26 cellular contexts compared by ENCODE assay signal in the genomic region with DNA sequence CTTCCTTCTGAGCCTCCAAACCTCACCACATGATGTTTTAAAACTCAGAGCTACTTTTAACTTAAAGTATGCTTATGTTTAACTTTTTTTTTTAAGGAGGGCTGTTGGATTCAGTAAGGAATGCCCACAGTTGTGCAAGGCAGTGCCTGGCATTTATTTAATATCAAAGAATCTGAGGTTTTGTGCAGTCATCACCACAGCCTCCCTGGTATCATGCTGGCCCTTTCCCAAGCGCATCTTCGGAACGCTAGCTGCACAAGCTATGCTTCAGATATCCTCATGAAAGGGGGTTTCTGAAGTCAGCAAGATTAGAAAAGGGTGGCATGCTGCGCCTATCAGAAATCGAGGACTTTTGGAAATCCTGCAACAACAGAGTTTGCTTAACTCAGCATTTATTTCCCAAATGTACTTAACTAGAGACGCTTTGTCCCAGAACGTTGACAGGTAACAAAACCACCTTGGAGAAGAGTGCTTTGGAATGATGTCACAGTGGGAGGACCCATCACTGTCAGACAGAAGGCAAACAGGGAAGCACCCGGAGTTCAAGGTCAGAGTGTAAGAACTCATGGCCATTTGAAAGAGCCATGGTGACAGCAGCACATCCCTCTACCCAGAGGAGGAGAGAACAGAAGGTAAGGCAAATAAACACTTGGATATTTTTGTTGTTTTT.
"Had no signal": no experiment of that assay in that cellular context is flagged by ENCODE, and none has a peak within 500 bp of the region (broad histone marks: within the 10 kb centered on the region; RNA-seq: fewer than 3 reads in every experiment).

No MANE protein-coding gene starts in this region.

- H3K9me3 Mint-ChIP-seq: activated CD8-positive, alpha-beta T cell treated with anti-CD3 and anti-CD28 coated beads for 36 hours; activated naive CD8-positive, alpha-beta T cell treated with anti-CD3 and anti-CD28 coated beads, Interleukin-2, amount 10 ng/mL, durations not matched to agents 7 days and 5 days; central memory CD8-positive, alpha-beta T cell; T-cell had no signal

- H3K4me1 Mint-ChIP-seq: activated naive CD8-positive, alpha-beta T cell treated with anti-CD3 and anti-CD28 coated beads, Interleukin-2, amount 10 ng/mL, durations not matched to agents 7 days and 5 days; central memory CD8-positive, alpha-beta T cell; T-cell had no signal

- H3K27ac ChIP-seq: adrenal gland, ascending aorta, body of pancreas, KMS-11 had no signal

- H3K4me3 Mint-ChIP-seq: activated CD4-positive, alpha-beta T cell treated with anti-CD3 and anti-CD28 coated beads for 36 hours; activated CD8-positive, alpha-beta T cell treated with anti-CD3 and anti-CD28 coated beads for 36 hours; activated naive CD8-positive, alpha-beta T cell treated with anti-CD3 and anti-CD28 coated beads, Interleukin-2, amount 10 ng/mL, durations not matched to agents 7 days and 5 days; central memory CD8-positive, alpha-beta T cell; T-cell had no signal

- DNase-seq: activated CD4-positive, alpha-beta T cell treated with anti-CD3 and anti-CD28 coated beads for 36 hours; activated CD4-positive, CD25-positive, alpha-beta regulatory T cell; activated CD8-positive, alpha-beta memory T cell treated with anti-CD3 and anti-CD28 coated beads, Interleukin-2, amount 50 U/mL, for 48 hours; activated CD8-positive, alpha-beta T cell treated with anti-CD3 and anti-CD28 coated beads for 36 hours; activated naive CD4-positive, alpha-beta T cell treated with anti-CD3 and anti-CD28 coated beads, Interleukin-2, amount 50 U/mL, for 16 hours; activated naive CD8-positive, alpha-beta T cell treated with anti-CD3 and anti-CD28 coated beads, Interleukin-2, amount 10 ng/mL, durations not matched to agents 7 days and 5 days; activated T-cell treated with anti-CD3 and anti-CD28 coated beads, Interleukin-2, amount 50 U/mL, for 1 hour; adrenal gland; body of pancreas; MG63; NCI-H1105; NCI-H1436; NCI-H1694 treated with DMSO at 0.1 percent for 48 hours; NCI-H2029 treated with DMSO at 0.1 percent for 48 hours; NCI-H446; NCI-H524; NCI-H82; SIG-M5; T-cell; T-helper 2 cell; T1000 had no signal

- FAIRE-seq: bronchial epithelial cell, TTC549 had no signal

- H3K36me3 Mint-ChIP-seq: activated naive CD8-positive, alpha-beta T cell treated with anti-CD3 and anti-CD28 coated beads, Interleukin-2, amount 10 ng/mL, durations not matched to agents 7 days and 5 days; T-cell had no signal

- H3K27ac Mint-ChIP-seq: activated CD4-positive, alpha-beta T cell treated with anti-CD3 and anti-CD28 coated beads for 36 hours; activated CD8-positive, alpha-beta T cell treated with anti-CD3 and anti-CD28 coated beads for 36 hours; activated naive CD8-positive, alpha-beta T cell treated with anti-CD3 and anti-CD28 coated beads, Interleukin-2, amount 10 ng/mL, durations not matched to agents 7 days and 5 days; T-cell had no signal
